1 cellular context compared by ENCODE assay signal in genomic region chr4:993111-994029, GRCh38.
A peak's percentile ranks its signal among the peaks of the same experiment; 100 is the strongest.
TF ChIP-seq lines count a peak whose summit lies in the region.

Gene SLC26A1 (minus strand): TSS chr4:993404. CDS start chr4:991703, 1,701 bp downstream.

TF ChIP-seq in K562, 482 proteins besides CTCF, POLR2A, EP300 and RAD21 (continued from another document and continues in another):
- TF ChIP-seq ZNF277 (CRISPR knock-in tag; IDR thresholded peaks at IDR 0.05; ENCODE audit: borderline replicate concordance), result no peak
- no peak for TF ChIP-seq BDP1 (IDR thresholded peaks at IDR 0.05; ENCODE audit: insufficient read depth, insufficient read length)
- no peak for TF ChIP-seq CHCHD3 (CRISPR knock-in tag; IDR thresholded peaks at IDR 0.05)
- no peak for TF ChIP-seq ZNF589 (CRISPR knock-in tag; IDR thresholded peaks at IDR 0.05; ENCODE audit: low read depth)
- no peak for TF ChIP-seq ZEB2 (IDR thresholded peaks at IDR 0.05)
- TF ChIP-seq ZBTB49 (CRISPR knock-in tag; IDR thresholded peaks at IDR 0.05; ENCODE audit: borderline replicate concordance), result no peak
- no peak; the same call in none of the 2 replicates for TF ChIP-seq PHB (CRISPR knock-in tag; IDR thresholded peaks at IDR 0.05)
- TF ChIP-seq FOS (IDR thresholded peaks at IDR 0.05; ENCODE audit: extremely low read depth, insufficient read length), result no peak
- TF ChIP-seq SREBF1 (IDR thresholded peaks at IDR 0.05; ENCODE audit: borderline replicate concordance, low read depth, low read length), result no peak
- no peak for TF ChIP-seq ILK (tag; IDR thresholded peaks at IDR 0.05; ENCODE audit: borderline replicate concordance, low read depth)
- no peak for TF ChIP-seq ZNF263 (CRISPR knock-in tag; IDR thresholded peaks at IDR 0.05; ENCODE audit: borderline replicate concordance)
- peak; percentile 79; the same call in 1 of the 2 replicates for TF ChIP-seq BACH1 (tag; IDR thresholded peaks at IDR 0.05)
- TF ChIP-seq RNF2 (IDR thresholded peaks at IDR 0.05), result no peak
- TF ChIP-seq EHMT2 (IDR thresholded peaks at IDR 0.05), result no peak
- no peak for TF ChIP-seq ZKSCAN8 (CRISPR knock-in tag; IDR thresholded peaks at IDR 0.05)
- TF ChIP-seq NCOA1 (IDR thresholded peaks at IDR 0.05; ENCODE audit: low read depth), result no peak
- no peak for TF ChIP-seq HNRNPH1 (optimal IDR thresholded peaks at IDR 0.05; ENCODE audit: low read depth, low read length)
- 0 out of 2 replicates have a peak, but pooled peaks have one; percentile 26 for TF ChIP-seq NR2C1 (IDR thresholded peaks at IDR 0.05)
- 0 out of 2 replicates have a peak, but pooled peaks have one; percentile 9 for TF ChIP-seq NR2C1 (tag; IDR thresholded peaks at IDR 0.05)
- TF ChIP-seq ZNF134 (CRISPR knock-in tag; conservative IDR thresholded peaks at IDR 0.05), result no peak
- TF ChIP-seq ZBTB26 (CRISPR knock-in tag; IDR thresholded peaks at IDR 0.05), result no peak
- TF ChIP-seq ZNF239 (CRISPR knock-in tag; IDR thresholded peaks at IDR 0.05), result no peak
- TF ChIP-seq PTTG1 (tag; IDR thresholded peaks at IDR 0.05; ENCODE audit: low read depth), result no peak
- TF ChIP-seq IRF9 (tag; IDR thresholded peaks at IDR 0.05), result no peak
- TF ChIP-seq HCFC1 (IDR thresholded peaks at IDR 0.05; ENCODE audit: low read depth, low read length), result no peak
- TF ChIP-seq TEAD1 (CRISPR knock-in tag; IDR thresholded peaks at IDR 0.05), result 0 out of 4 replicates have a peak, but pooled peaks of 1 of the 2 experiments have one; percentile 41
- no peak for TF ChIP-seq LARP7 (IDR thresholded peaks at IDR 0.05)
- no peak for TF ChIP-seq BCLAF1 (IDR thresholded peaks at IDR 0.05; ENCODE audit: borderline replicate concordance in 1 of 2, control insufficient read depth in 1 of 2, low read depth in 2 of 2, low read length in 1 of 2)
- no peak for TF ChIP-seq ZNF668 (CRISPR knock-in tag; IDR thresholded peaks at IDR 0.05)
- 0 out of 2 replicates have a peak, but pooled peaks have one; percentile 6 for TF ChIP-seq MECOM (CRISPR knock-in tag; IDR thresholded peaks at IDR 0.05)
- no peak for TF ChIP-seq KLF13 (tag; IDR thresholded peaks at IDR 0.05; ENCODE audit: borderline replicate concordance, low read depth)
- TF ChIP-seq E2F8 (IDR thresholded peaks at IDR 0.05; ENCODE audit: low read depth, partially characterized antibody), result no peak
- 0 out of 2 replicates have a peak, but pooled peaks have one; percentile 70 for TF ChIP-seq RREB1 (CRISPR knock-in tag; IDR thresholded peaks at IDR 0.05)
- TF ChIP-seq MXD1 (CRISPR knock-in tag; IDR thresholded peaks at IDR 0.05; ENCODE audit: borderline replicate concordance, poor library complexity, severe bottlenecking), result no peak
- TF ChIP-seq BHLHE40 (IDR thresholded peaks at IDR 0.05; ENCODE audit: low read length), result peak; percentile 16; the same call in 1 of the 2 replicates
- TF ChIP-seq RBM25 (IDR thresholded peaks at IDR 0.05; ENCODE audit: low read depth, low read length, severe bottlenecking), result no peak
- TF ChIP-seq NFE2L1 (tag; IDR thresholded peaks at IDR 0.05; ENCODE audit: borderline replicate concordance, low read depth), result peak; percentile 68; the same call in 1 of the 2 replicates
- TF ChIP-seq ZBTB1 (CRISPR knock-in tag; IDR thresholded peaks at IDR 0.05; ENCODE audit: borderline replicate concordance, low read depth), result no peak
- TF ChIP-seq ZBTB12 (CRISPR knock-in tag; IDR thresholded peaks at IDR 0.05), result no peak
- TF ChIP-seq CREB5 (CRISPR knock-in tag; IDR thresholded peaks at IDR 0.05), result no peak
